10 cellular contexts compared by ENCODE assay signal in genomic region chr4:168560184-168560834, GRCh38.
DNase-seq lines count a peak whose midpoint lies in the region; ATAC-seq, FAIRE-seq and TF ChIP-seq lines count a peak whose summit lies in the region.
"Had no signal": no experiment of that assay in that cellular context is flagged by ENCODE, and none has a peak within 500 bp of the region (broad histone marks: within the 10 kb centered on the region; RNA-seq: fewer than 3 reads in every experiment).

No MANE protein-coding gene starts in this region.

- FAIRE-seq in GM18507 (lab: Jason Lieb, UNC) = peak; percentile 18

- no peaks in the 10 kb centered on the region for H3K36me3 ChIP-seq in osteoblast (ENCODE audit: insufficient read depth, low read length)
- no peaks in the 10 kb centered on the region for H3K36me3 ChIP-seq in neural progenitor cell
- H3K36me3 ChIP-seq in endodermal cell (ENCODE audit: control insufficient read depth, insufficient read depth, low read length) = no peaks in the 10 kb centered on the region

- no peak for ATAC-seq in CD4-positive, alpha-beta T cell (ENCODE audit: poor library complexity)
- ATAC-seq: stimulated activated naive B cell treated with anti-CD40 and anti-IgM and Interleukin-4, amounts not matched to agents 10 μg/mL and 1 μg/mL and 100 μg/mL, for 72 hours had no signal

- H3K4me1 ChIP-seq in osteoblast (ENCODE audit: insufficient read depth, low read length) (peaks cover 37% of the 10 kb centered on the region), neural progenitor cell (no peaks in the 10 kb centered on the region), endodermal cell (ENCODE audit: control insufficient read depth, insufficient read depth, low read length) (peaks cover 9% of the 10 kb centered on the region)

- no peaks in the 10 kb centered on the region for H4K20me1 ChIP-seq in osteoblast (ENCODE audit: insufficient read depth, low read length)
- no peaks in the 10 kb centered on the region for H4K20me1 ChIP-seq in neural progenitor cell (ENCODE audit: low read depth)

- intact Hi-C loops in CD4-positive, alpha-beta T cell (cut with DNase I, micrococcal nuclease) = no loop called here

- H3K79me2 ChIP-seq in osteoblast (ENCODE audit: insufficient read depth, low read length) (no peaks in the 10 kb centered on the region), neural progenitor cell (ENCODE audit: low read depth) (no peaks in the 10 kb centered on the region)

- H3K9me3 ChIP-seq in osteoblast (ENCODE audit: low read depth, low read length) = no peaks in the 10 kb centered on the region
- H3K9me3 ChIP-seq in neural progenitor cell (ENCODE audit: low read depth) = no peaks in the 10 kb centered on the region
- H3K9me3 ChIP-seq in endodermal cell (ENCODE audit: control insufficient read depth, low read length) = no peaks in the 10 kb centered on the region
- no peaks in the 10 kb centered on the region for H3K9me3 ChIP-seq in CD4-positive, alpha-beta T cell (ENCODE audit: control insufficient read depth, low read length)

- peak overlapping the region; percentile 6 for H3K4me2 ChIP-seq in osteoblast (ENCODE audit: insufficient read depth, low read length)
- no peak overlapping the region for H3K4me2 ChIP-seq in neural progenitor cell

- H3K27ac ChIP-seq in osteoblast (ENCODE audit: low read depth, low read length) = peak overlapping the region; percentile 22
- H3K27ac ChIP-seq in neural progenitor cell = no peak overlapping the region
- no peak overlapping the region for H3K27ac ChIP-seq in endodermal cell (ENCODE audit: low read depth, low read length)
- no peak overlapping the region for H3K27ac ChIP-seq in CD4-positive, alpha-beta T cell (ENCODE audit: low read depth, low read length)

- no peaks in the 10 kb centered on the region for H3K36me3 Mint-ChIP-seq in chondrocyte (ENCODE audit: low read depth)
- no peaks in the 10 kb centered on the region for H3K36me3 Mint-ChIP-seq in neural progenitor cell
- no peaks in the 10 kb centered on the region for H3K36me3 Mint-ChIP-seq in endodermal cell (ENCODE audit: low read depth)
- H3K36me3 Mint-ChIP-seq in CD4-positive, alpha-beta T cell (ENCODE audit: low read depth) = no peaks in the 10 kb centered on the region
- H3K36me3 Mint-ChIP-seq: stimulated activated naive B cell treated with anti-CD40 and anti-IgM and Interleukin-4, amounts not matched to agents 10 μg/mL and 1 μg/mL and 100 μg/mL, for 72 hours had no signal

- H3K27me3 Mint-ChIP-seq in chondrocyte (ENCODE audit: low read depth) (no peaks in the 10 kb centered on the region), neural progenitor cell (ENCODE audit: insufficient read depth, low read depth) (no peaks in the 10 kb centered on the region), endodermal cell (ENCODE audit: insufficient read depth) (no peaks in the 10 kb centered on the region)
- peaks cover 5% of the 10 kb centered on the region for H3K27me3 Mint-ChIP-seq in CD4-positive, alpha-beta T cell

- 89 to 92% methylated on average over 3 of the region's 3 CpGs for WGBS in endodermal cell (ENCODE audit: insufficient coverage in 1 of 2, insufficient read length in 1 of 2), 2 experiments

- H3K4me1 Mint-ChIP-seq in chondrocyte (ENCODE audit: low read depth) (peaks cover 71% of the 10 kb centered on the region), neural progenitor cell (peaks cover 22% of the 10 kb centered on the region), endodermal cell (peaks cover 44% of the 10 kb centered on the region)
- H3K4me1 Mint-ChIP-seq in CD4-positive, alpha-beta T cell (ENCODE audit: low read depth) = no peaks in the 10 kb centered on the region
- H3K4me1 Mint-ChIP-seq: stimulated activated naive B cell treated with anti-CD40 and anti-IgM and Interleukin-4, amounts not matched to agents 10 μg/mL and 1 μg/mL and 100 μg/mL, for 72 hours had no signal

- H2AFZ ChIP-seq in osteoblast (ENCODE audit: low read length) = no peak overlapping the region
- H2AFZ ChIP-seq in neural progenitor cell (replicated peaks) = no peak overlapping the region

- H3K27ac Mint-ChIP-seq in chondrocyte (ENCODE audit: unreplicated experiment) (peak overlapping the region; percentile 81), neural progenitor cell (no peak overlapping the region), endodermal cell (no peak overlapping the region)
- H3K27ac Mint-ChIP-seq in CD4-positive, alpha-beta T cell = no peak overlapping the region
- H3K27ac Mint-ChIP-seq: stimulated activated naive B cell treated with anti-CD40 and anti-IgM and Interleukin-4, amounts not matched to agents 10 μg/mL and 1 μg/mL and 100 μg/mL, for 72 hours had no signal

- H3F3A ChIP-seq in neural progenitor cell (ENCODE audit: low read depth) = no peaks in the 10 kb centered on the region

- H3K4me3 ChIP-seq in osteoblast (ENCODE audit: insufficient read depth, low read length) = no peak overlapping the region
- no peak overlapping the region for H3K4me3 ChIP-seq in neural progenitor cell
- no peak overlapping the region for H3K4me3 ChIP-seq in endodermal cell (ENCODE audit: low read length)

- POLR2A ChIA-PET in CD4-positive, alpha-beta T cell (lab: Charles Lee) = no interaction called here

- CTCF ChIA-PET in CD4-positive, alpha-beta T cell (lab: Charles Lee) = interaction anchor here (0.5 kb wide), 1 partner anchor 36 kb away, joined by 3 read pairs; no protein-coding TSS in a partner anchor

- no peak for TF ChIP-seq CTCF in chondrocyte (IDR thresholded peaks at IDR 0.05)
- no peak for TF ChIP-seq CTCF in osteoblast (IDR thresholded peaks at IDR 0.05; ENCODE audit: extremely low read depth, low read depth, low read length)
- TF ChIP-seq CTCF in neural progenitor cell (IDR thresholded peaks at IDR 0.05) = no peak
- TF ChIP-seq CTCF in endodermal cell (conservative IDR thresholded peaks at IDR 0.05) = no peak
- no peak for TF ChIP-seq CTCF in CD4-positive, alpha-beta T cell (IDR thresholded peaks at IDR 0.05)

- H3K9ac ChIP-seq in neural progenitor cell (no peak overlapping the region), endodermal cell (ENCODE audit: extremely low read depth, low read length, poor library complexity, severe bottlenecking) (no peak overlapping the region)

- H3K9me3 Mint-ChIP-seq in chondrocyte (ENCODE audit: low read depth) (peaks cover 2% of the 10 kb centered on the region), neural progenitor cell (no peaks in the 10 kb centered on the region), endodermal cell (no peaks in the 10 kb centered on the region)
- H3K9me3 Mint-ChIP-seq in CD4-positive, alpha-beta T cell = no peaks in the 10 kb centered on the region
- H3K9me3 Mint-ChIP-seq: stimulated activated naive B cell treated with anti-CD40 and anti-IgM and Interleukin-4, amounts not matched to agents 10 μg/mL and 1 μg/mL and 100 μg/mL, for 72 hours had no signal

- no peak overlapping the region for H3K4me3 Mint-ChIP-seq in chondrocyte (ENCODE audit: unreplicated experiment)
- no peak overlapping the region for H3K4me3 Mint-ChIP-seq in neural progenitor cell
- H3K4me3 Mint-ChIP-seq in endodermal cell = no peak overlapping the region
- H3K4me3 Mint-ChIP-seq in CD4-positive, alpha-beta T cell = no peak overlapping the region
- H3K4me3 Mint-ChIP-seq: stimulated activated naive B cell treated with anti-CD40 and anti-IgM and Interleukin-4, amounts not matched to agents 10 μg/mL and 1 μg/mL and 100 μg/mL, for 72 hours had no signal

- DNase-seq in GM18507 (ENCODE audit: extremely low spot score, insufficient read length, low read depth) = no peak
- peak; percentile 8 for DNase-seq in NCI-H2171 (lab: John Stamatoyannopoulos, UW)
- DNase-seq in chondrocyte (ENCODE audit: low spot score) = no peak
- DNase-seq in osteoblast (ENCODE audit: insufficient read length, low spot score, missing footprints) = no peak
- no peak for DNase-seq in activated naive CD4-positive, alpha-beta T cell treated with anti-CD3 and anti-CD28 coated beads, Interleukin-2, amount 50 U/mL, for 16 hours
- no peak for DNase-seq in neural progenitor cell (ENCODE audit: low spot score)
- no peak for DNase-seq in endodermal cell
- no peak for DNase-seq in CD4-positive, alpha-beta T cell
- DNase-seq: cerebellar nuclear complex; stimulated activated naive B cell treated with anti-CD40 and anti-IgM and Interleukin-4, amounts not matched to agents 10 μg/mL and 1 μg/mL and 100 μg/mL, for 72 hours had no signal

- no peaks in the 10 kb centered on the region for H3K27me3 ChIP-seq in osteoblast (ENCODE audit: insufficient read depth, low read length)
- H3K27me3 ChIP-seq in neural progenitor cell = no peaks in the 10 kb centered on the region
- H3K27me3 ChIP-seq in endodermal cell (ENCODE audit: control insufficient read depth, insufficient read depth, low read length, poor library complexity, severe bottlenecking) = no peaks in the 10 kb centered on the region
- H3K27me3 ChIP-seq in CD4-positive, alpha-beta T cell (ENCODE audit: control insufficient read depth, insufficient read depth, low read length) = no peaks in the 10 kb centered on the region
